19 cellular contexts compared by ENCODE assay signal in the genomic region with DNA sequence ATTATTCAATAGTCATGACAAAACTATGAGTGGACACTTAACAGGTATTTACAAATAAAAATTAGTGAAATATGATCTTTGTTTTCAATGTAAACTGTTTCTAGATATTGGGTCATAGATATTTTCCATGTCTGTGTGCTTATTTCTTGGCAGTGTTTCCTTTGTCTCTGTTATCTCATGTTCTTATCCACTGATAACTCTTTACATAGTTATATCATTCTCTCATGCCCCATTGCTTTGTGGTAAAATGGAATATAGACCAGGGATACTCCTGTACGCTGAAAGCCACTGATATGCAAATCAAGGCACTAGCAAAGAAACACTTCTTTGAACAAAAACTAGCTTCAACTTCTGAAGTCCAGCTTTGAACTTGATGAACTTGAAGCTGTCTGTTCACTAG.
DNase-seq lines count a peak whose midpoint lies in the region; FAIRE-seq and TF ChIP-seq lines count a peak whose summit lies in the region.
"Had no signal": no experiment of that assay in that cellular context is flagged by ENCODE, and none has a peak within 500 bp of the region (broad histone marks: within the 10 kb centered on the region; RNA-seq: fewer than 3 reads in every experiment).

No MANE protein-coding gene starts in this region.

- no peaks in the 10 kb centered on the region for H3K27me3 Mint-ChIP-seq in Caco-2 (ENCODE audit: insufficient read depth, unreplicated experiment)
- H3K27me3 Mint-ChIP-seq in astrocyte (ENCODE audit: low read depth, unreplicated experiment): no peaks in the 10 kb centered on the region
- H3K27me3 Mint-ChIP-seq: CD4-positive, alpha-beta memory T cell had no signal

- H3K79me2 ChIP-seq in astrocyte (ENCODE audit: insufficient read depth, low read length): no peaks in the 10 kb centered on the region

- H3K9me3 Mint-ChIP-seq in Caco-2 (ENCODE audit: unreplicated experiment): no peaks in the 10 kb centered on the region
- H3K9me3 Mint-ChIP-seq in astrocyte (ENCODE audit: unreplicated experiment): no peaks in the 10 kb centered on the region
- H3K9me3 Mint-ChIP-seq: CD14-positive monocyte; CD4-positive, alpha-beta memory T cell had no signal

- H3K4me3 ChIP-seq in Caco-2 (ENCODE audit: low read depth, low read length): no peak overlapping the region
- H3K4me3 ChIP-seq in astrocyte (ENCODE audit: insufficient read depth, low read depth, low read length): no peak overlapping the region
- H3K4me3 ChIP-seq: BLaER1, GM12878, GM23248, HAP-1 had no signal

- DNase-seq in Caco-2 (no peak), OCI-M1 (lab: John Stamatoyannopoulos, UW) (peak; percentile 48), astrocyte (ENCODE audit: low read depth) (peak; percentile 14), iris pigment epithelial cell (ENCODE audit: low read depth) (peak; percentile 45), NCI-H2081 (lab: John Stamatoyannopoulos, UW) (no peak), COR-L47 (lab: John Stamatoyannopoulos, UW) (no peak), NCI-H510A treated with DMSO at 0.1 percent for 48 hours (lab: John Stamatoyannopoulos, UW) (no peak), foreskin melanocyte (no peak)
- DNase-seq: 8988T; CD4-positive, alpha-beta memory T cell; DMS 273 treated with DMSO at 0.1 percent for 48 hours; DMS53; DND-41; EL; GM23248 had no signal

- H3K9me3 ChIP-seq in Caco-2: no peaks in the 10 kb centered on the region
- no peaks in the 10 kb centered on the region for H3K9me3 ChIP-seq in astrocyte (ENCODE audit: insufficient read depth, low read depth, low read length)
- H3K9me3 ChIP-seq: BLaER1, HAP-1 had no signal

- H3K4me1 Mint-ChIP-seq in Caco-2 (ENCODE audit: low read depth, unreplicated experiment) (peaks cover 9% of the 10 kb centered on the region), astrocyte (ENCODE audit: low read depth, unreplicated experiment) (peaks cover 15% of the 10 kb centered on the region)
- H3K4me1 Mint-ChIP-seq: CD14-positive monocyte; CD4-positive, alpha-beta memory T cell had no signal

- no peak for TF ChIP-seq CTCF in Caco-2 (IDR thresholded peaks at IDR 0.05; ENCODE audit: insufficient read depth in 1 of 2, low read depth in 1 of 2, low read length in 1 of 2, severe bottlenecking in 1 of 2, unreplicated experiment in 1 of 2)
- no peak for TF ChIP-seq CTCF in astrocyte (IDR thresholded peaks at IDR 0.05; ENCODE audit: insufficient read depth, low read depth, low read length)

- H3K36me3 Mint-ChIP-seq in Caco-2 (ENCODE audit: insufficient read depth, unreplicated experiment) (peaks cover 32% of the 10 kb centered on the region), astrocyte (ENCODE audit: low read depth, unreplicated experiment) (peaks cover 15% of the 10 kb centered on the region)
- H3K36me3 Mint-ChIP-seq: CD4-positive, alpha-beta memory T cell had no signal

- no peak overlapping the region for H3K9ac ChIP-seq in astrocyte (ENCODE audit: low read length)
- H3K9ac ChIP-seq: BLaER1, GM23248 had no signal

- H4K20me1 ChIP-seq in astrocyte (ENCODE audit: insufficient read depth, low read length): no peaks in the 10 kb centered on the region
- H4K20me1 ChIP-seq: BLaER1 had no signal

- no peak overlapping the region for H3K4me2 ChIP-seq in astrocyte (ENCODE audit: low read length)
- H3K4me2 ChIP-seq: BLaER1 had no signal

- no peak overlapping the region for H2AFZ ChIP-seq in astrocyte (ENCODE audit: low read depth, low read length)
- H2AFZ ChIP-seq: GM23248 had no signal

- H3K27ac Mint-ChIP-seq in Caco-2 (ENCODE audit: unreplicated experiment) (peak overlapping the region; percentile 39), astrocyte (ENCODE audit: unreplicated experiment) (no peak overlapping the region)
- H3K27ac Mint-ChIP-seq: CD14-positive monocyte; CD4-positive, alpha-beta memory T cell had no signal

- POLR2A ChIA-PET in Caco-2 (lab: Charles Lee): no interaction called here

- BruUV-seq in Caco-2 (replicated peaks; lab: Mats Ljungman, UMichigan): no TSS peak

- CTCF ChIA-PET in Caco-2 (lab: Charles Lee): no interaction called here

- H3K27me3 ChIP-seq in Caco-2 (replicated peaks; ENCODE audit: control insufficient read depth, insufficient read depth, low read length) (no peaks in the 10 kb centered on the region), astrocyte (ENCODE audit: insufficient read depth, low read length) (no peaks in the 10 kb centered on the region)
- H3K27me3 ChIP-seq: BLaER1 had no signal

- H3K4me3 Mint-ChIP-seq in Caco-2 (ENCODE audit: unreplicated experiment) (no peak overlapping the region), astrocyte (ENCODE audit: unreplicated experiment) (no peak overlapping the region)
- H3K4me3 Mint-ChIP-seq: CD14-positive monocyte; CD4-positive, alpha-beta memory T cell had no signal

- H3K36me3 ChIP-seq in Caco-2 (ENCODE audit: control insufficient read depth, insufficient read depth, low read length) (no peaks in the 10 kb centered on the region), astrocyte (ENCODE audit: insufficient read depth, low read length) (peaks cover 4% of the 10 kb centered on the region)

- H3K4me1 ChIP-seq in Caco-2: peaks cover 11% of the 10 kb centered on the region
- H3K4me1 ChIP-seq in astrocyte (ENCODE audit: insufficient read depth, low read length): peaks cover 9% of the 10 kb centered on the region
- H3K4me1 ChIP-seq: BLaER1, HAP-1 had no signal

- no peak overlapping the region for H3K27ac ChIP-seq in astrocyte (ENCODE audit: low read depth, low read length)
- H3K27ac ChIP-seq: BLaER1, GM23248 had no signal

- intact Hi-C loops in Caco-2 (cut with micrococcal nuclease; ENCODE audit: unreplicated experiment): no loop called here

- FAIRE-seq in astrocyte (lab: Jason Lieb, UNC): no peak
- FAIRE-seq: GM12878 had no signal

Comparison
In these comparisons a context has a peak if more than half of its experiments do, and no peak if none do; other contexts are left out.
1. DNase-seq: peak in OCI-M1 (single experiment), astrocyte (single experiment) and iris pigment epithelial cell (single experiment); none in Caco-2 (0 of 2), NCI-H2081 (0 of 2), COR-L47 (single experiment), NCI-H510A treated with DMSO at 0.1 percent for 48 hours (single experiment) and foreskin melanocyte (single experiment).